Comparison of ENCODE assay signal across 17 cellular contexts in the genomic region with DNA sequence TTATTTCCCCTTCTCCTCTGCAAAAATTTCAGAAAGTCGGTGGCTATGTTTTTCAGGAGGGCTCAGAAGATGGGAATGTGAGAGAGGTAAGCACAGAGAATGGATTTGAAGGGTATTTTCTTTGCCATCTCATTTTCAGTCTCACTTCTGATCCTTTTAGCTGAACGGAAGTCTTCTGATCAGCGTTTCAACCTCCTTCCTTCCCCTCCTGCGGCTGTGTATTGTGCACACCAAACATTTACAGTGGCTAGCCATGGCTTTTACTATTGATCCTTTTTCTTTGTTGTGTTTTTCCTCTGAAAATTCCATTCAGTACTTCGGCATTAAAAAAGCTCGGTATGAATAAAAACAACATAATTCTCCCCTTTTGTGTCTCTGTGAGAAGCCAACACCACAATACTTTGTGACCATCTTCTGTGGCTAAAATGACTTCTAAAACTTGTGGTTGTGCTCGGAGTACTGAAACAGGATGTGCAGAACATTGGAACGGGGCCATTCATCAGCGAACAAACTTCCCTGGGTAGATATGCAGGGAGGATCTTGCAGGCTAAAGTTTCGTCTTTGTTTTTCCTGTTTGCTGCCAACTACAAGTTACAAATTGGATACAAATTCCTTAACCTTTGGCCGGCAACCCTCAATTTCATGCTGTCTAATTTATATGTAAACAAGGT.
A peak's percentile ranks its signal among the peaks of the same experiment; 100 is the strongest.
DNase-seq lines count a peak whose midpoint lies in the region; ATAC-seq, FAIRE-seq and TF ChIP-seq lines count a peak whose summit lies in the region.
"Had no signal": no experiment of that assay in that cellular context is flagged by ENCODE, and none has a peak within 500 bp of the region (broad histone marks: within the 10 kb centered on the region; RNA-seq: fewer than 3 reads in every experiment).

No MANE protein-coding gene starts in this region.

- no peak overlapping the region for H2BK120ac ChIP-seq in neuronal stem cell (ENCODE audit: low read depth, low read length)

- peak; percentile 52 for ATAC-seq in GM19395 (IDR thresholded peaks at IDR 0.05; ENCODE audit: unreplicated experiment)
- no peak for ATAC-seq in SK-N-SH treated with all-trans-retinoic acid at 6 μM for 48 hours
- ATAC-seq in aorta (ENCODE audit: low FRiP score): no peak
- ATAC-seq in GM21737 (IDR thresholded peaks at IDR 0.05; ENCODE audit: unreplicated experiment): no peak

- H3K4me2 ChIP-seq in neuronal stem cell (ENCODE audit: insufficient read depth, low read length, poor library complexity, severe bottlenecking): no peak overlapping the region

- no peaks in the 10 kb centered on the region for H3K27me3 ChIP-seq in neuronal stem cell (ENCODE audit: control insufficient read depth in 3 of 3, insufficient read depth in 3 of 3, low read depth in 1 of 3, low read length in 3 of 3)
- no peaks in the 10 kb centered on the region for H3K27me3 ChIP-seq in aorta (ENCODE audit: control insufficient read depth in 1 of 2, insufficient read depth in 2 of 2, low read length in 1 of 2)
- H3K27me3 ChIP-seq: transverse colon had no signal

- FAIRE-seq in endometrium (lab: Jason Lieb, UNC): peak; percentile 21
- FAIRE-seq: HTR-8/SVneo had no signal

- H3K36me3 ChIP-seq in neuronal stem cell (replicated peaks in 1 of 2; ENCODE audit: control insufficient read depth in 2 of 2, insufficient read depth in 2 of 2, low read length in 2 of 2): no peaks in the 10 kb centered on the region
- no peaks in the 10 kb centered on the region for H3K36me3 ChIP-seq in aorta (ENCODE audit: control insufficient read depth in 1 of 2, insufficient read depth in 2 of 2, low read length in 1 of 2)
- H3K36me3 ChIP-seq: transverse colon had no signal

- no peak overlapping the region for H3K23ac ChIP-seq in neuronal stem cell (ENCODE audit: low read depth, low read length, poor library complexity)

- H3K4me3 ChIP-seq in neuronal stem cell (ENCODE audit: low read length in 2 of 2) (no peak overlapping the region), aorta (ENCODE audit: low read length in 2 of 2) (no peak overlapping the region)
- H3K4me3 ChIP-seq: transverse colon had no signal

- H2AK5ac ChIP-seq in neuronal stem cell (ENCODE audit: low read depth, low read length): no peak overlapping the region

- H4K91ac ChIP-seq in neuronal stem cell (ENCODE audit: low read depth, low read length, poor library complexity): no peak overlapping the region

- H3K9ac ChIP-seq in neuronal stem cell (ENCODE audit: low read depth, low read length, poor library complexity): no peak overlapping the region

- H3K14ac ChIP-seq in neuronal stem cell (ENCODE audit: low read length): no peak overlapping the region

- H3K4me1 ChIP-seq in neuronal stem cell (ENCODE audit: control insufficient read depth in 2 of 2, insufficient read depth in 1 of 2, low read depth in 1 of 2, low read length in 2 of 2) (peaks cover 0 to 2% of the 10 kb centered on the region in 2 donors), aorta (ENCODE audit: control insufficient read depth in 1 of 2, insufficient read depth in 2 of 2, low read length in 2 of 2) (peaks cover 0 to 3% of the 10 kb centered on the region in 2 donors)
- H3K4me1 ChIP-seq: transverse colon had no signal

- H3K27ac ChIP-seq in neuronal stem cell (replicated peaks; ENCODE audit: low read length) (no peak overlapping the region), aorta (ENCODE audit: low read depth in 1 of 2, low read length in 2 of 2) (no peak overlapping the region)
- H3K27ac ChIP-seq: transverse colon had no signal

- H3K9me3 ChIP-seq in neuronal stem cell (replicated peaks in 1 of 2; ENCODE audit: control insufficient read depth in 2 of 2, insufficient read depth in 1 of 2, low read depth in 1 of 2, low read length in 2 of 2) (no peaks in the 10 kb centered on the region), aorta (ENCODE audit: control insufficient read depth, low read length) (no peaks in the 10 kb centered on the region)
- H3K9me3 ChIP-seq: transverse colon had no signal

- no peak overlapping the region for H3K18ac ChIP-seq in neuronal stem cell (ENCODE audit: low read length)

- DNase-seq in M059J (ENCODE audit: low read depth) (peak; percentile 15), neuronal stem cell (ENCODE audit: low spot score) (no peak), aorta (no peak)
- DNase-seq: activated CD4-positive, alpha-beta T cell treated with anti-CD3 and anti-CD28 coated beads, Interleukin-2, amount 50 U/mL, for 48 hours; activated effector memory CD4-positive, alpha-beta T cell treated with Interleukin-2 at 50 U/mL for 16 hours; CD4-positive, alpha-beta memory T cell; effector memory CD4-positive, alpha-beta T cell; islet precursor cell; NCI-H2171; retina; SHP77; transverse colon had no signal

- no peak overlapping the region for H2BK5ac ChIP-seq in neuronal stem cell (ENCODE audit: low read length)

- intact Hi-C loops in aorta (cut with DNase I): no loop called here

- no peaks in the 10 kb centered on the region for H3K79me1 ChIP-seq in neuronal stem cell (ENCODE audit: low read depth, low read length)

- WGBS in neuronal stem cell (ENCODE audit: extremely low coverage in 2 of 2, insufficient read length in 2 of 2, insufficient replicate concordance in 1 of 2), 2 donors: no CpG with 5 or more reads among the region's 11 CpGs
- 30 to 34% methylated on average over 11 of the region's 11 CpGs for WGBS in aorta, 2 donors

- H2BK15ac ChIP-seq in neuronal stem cell (ENCODE audit: low read length): no peak overlapping the region

- H2AFZ ChIP-seq in neuronal stem cell (ENCODE audit: low read length): peak overlapping the region; percentile 49

- no peak overlapping the region for H2BK12ac ChIP-seq in neuronal stem cell (ENCODE audit: low read length)

- no peak overlapping the region for H3K4ac ChIP-seq in neuronal stem cell (ENCODE audit: low read length)

- H4K8ac ChIP-seq in neuronal stem cell (ENCODE audit: low read depth, low read length): no peak overlapping the region

TF ChIP-seq in SK-N-SH treated with all-trans-retinoic acid at 6 μM for 48 hours, 23 proteins besides CTCF, POLR2A, EP300 and RAD21 (continues in another document):
- TF ChIP-seq, protein P1, sequence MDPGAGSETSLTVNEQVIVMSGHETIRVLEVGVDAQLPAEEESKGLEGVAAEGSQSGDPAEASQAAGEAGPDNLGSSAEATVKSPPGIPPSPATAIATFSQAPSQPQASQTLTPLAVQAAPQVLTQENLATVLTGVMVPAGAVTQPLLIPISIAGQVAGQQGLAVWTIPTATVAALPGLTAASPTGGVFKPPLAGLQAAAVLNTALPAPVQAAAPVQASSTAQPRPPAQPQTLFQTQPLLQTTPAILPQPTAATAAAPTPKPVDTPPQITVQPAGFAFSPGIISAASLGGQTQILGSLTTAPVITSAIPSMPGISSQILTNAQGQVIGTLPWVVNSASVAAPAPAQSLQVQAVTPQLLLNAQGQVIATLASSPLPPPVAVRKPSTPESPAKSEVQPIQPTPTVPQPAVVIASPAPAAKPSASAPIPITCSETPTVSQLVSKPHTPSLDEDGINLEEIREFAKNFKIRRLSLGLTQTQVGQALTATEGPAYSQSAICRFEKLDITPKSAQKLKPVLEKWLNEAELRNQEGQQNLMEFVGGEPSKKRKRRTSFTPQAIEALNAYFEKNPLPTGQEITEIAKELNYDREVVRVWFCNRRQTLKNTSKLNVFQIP (CRISPR knock-in tag; IDR thresholded peaks at IDR 0.05; ENCODE audit: borderline replicate concordance, low read depth): no peak
- no peak for TF ChIP-seq OSR1 (CRISPR knock-in tag; IDR thresholded peaks at IDR 0.05)
- no peak for TF ChIP-seq ZFP3 (CRISPR knock-in tag; IDR thresholded peaks at IDR 0.05)
- no peak for TF ChIP-seq TOX (CRISPR knock-in tag; IDR thresholded peaks at IDR 0.05; ENCODE audit: borderline replicate concordance)
- TF ChIP-seq, protein P2, sequence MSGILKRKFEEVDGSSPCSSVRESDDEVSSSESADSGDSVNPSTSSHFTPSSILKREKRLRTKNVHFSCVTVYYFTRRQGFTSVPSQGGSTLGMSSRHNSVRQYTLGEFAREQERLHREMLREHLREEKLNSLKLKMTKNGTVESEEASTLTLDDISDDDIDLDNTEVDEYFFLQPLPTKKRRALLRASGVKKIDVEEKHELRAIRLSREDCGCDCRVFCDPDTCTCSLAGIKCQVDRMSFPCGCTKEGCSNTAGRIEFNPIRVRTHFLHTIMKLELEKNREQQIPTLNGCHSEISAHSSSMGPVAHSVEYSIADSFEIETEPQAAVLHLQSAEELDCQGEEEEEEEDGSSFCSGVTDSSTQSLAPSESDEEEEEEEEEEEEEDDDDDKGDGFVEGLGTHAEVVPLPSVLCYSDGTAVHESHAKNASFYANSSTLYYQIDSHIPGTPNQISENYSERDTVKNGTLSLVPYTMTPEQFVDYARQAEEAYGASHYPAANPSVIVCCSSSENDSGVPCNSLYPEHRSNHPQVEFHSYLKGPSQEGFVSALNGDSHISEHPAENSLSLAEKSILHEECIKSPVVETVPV (CRISPR knock-in tag; IDR thresholded peaks at IDR 0.05): no peak
- no peak for TF ChIP-seq BACH2 (CRISPR knock-in tag; IDR thresholded peaks at IDR 0.05; ENCODE audit: borderline replicate concordance)
- TF ChIP-seq ARNTL (CRISPR knock-in tag; IDR thresholded peaks at IDR 0.05; ENCODE audit: borderline replicate concordance, low read depth): no peak
- TF ChIP-seq TCF4 (CRISPR knock-in tag; IDR thresholded peaks at IDR 0.05; ENCODE audit: borderline replicate concordance): no peak
- TF ChIP-seq GLIS3 (CRISPR knock-in tag; IDR thresholded peaks at IDR 0.05): no peak
- TF ChIP-seq CREB5 (CRISPR knock-in tag; IDR thresholded peaks at IDR 0.05; ENCODE audit: low read depth): no peak
